34 cellular contexts compared by ENCODE assay signal in genomic region chr1:228548788-228549187, GRCh38.
"Had no signal": no experiment of that assay in that cellular context is flagged by ENCODE, and none has a peak within 500 bp of the region (broad histone marks: within the 10 kb centered on the region; RNA-seq: fewer than 3 reads in every experiment).

No MANE protein-coding gene starts in this region.

- H3K4me3 ChIP-seq: SJCRH30, SK-N-MC had no signal

- H3K36me3 ChIP-seq: SJCRH30, WERI-Rb-1 had no signal

- H3K27me3 Mint-ChIP-seq: activated CD4-positive, alpha-beta T cell treated with anti-CD3 and anti-CD28 coated beads, Interleukin-2, amount 10 ng/mL, durations not matched to agents 24 days and 14 days; activated naive CD4-positive, alpha-beta T cell treated with anti-CD3 and anti-CD28 coated beads, Interleukin-2, amount 10 ng/mL, durations not matched to agents 7 days and 5 days had no signal

- H3K4me3 Mint-ChIP-seq: activated CD4-positive, alpha-beta T cell treated with anti-CD3 and anti-CD28 coated beads, Interleukin-2, amount 10 ng/mL, durations not matched to agents 24 days and 14 days; activated CD8-positive, alpha-beta T cell treated with anti-CD3 and anti-CD28 coated beads for 36 hours; activated naive CD4-positive, alpha-beta T cell treated with anti-CD3 and anti-CD28 coated beads, Interleukin-2, amount 10 ng/mL, durations not matched to agents 7 days and 5 days; activated naive CD8-positive, alpha-beta T cell; activated naive CD8-positive, alpha-beta T cell treated with anti-CD3 and anti-CD28 coated beads, Interleukin-2, amount 50 U/mL, for 24 hours; activated T-cell treated with anti-CD3 and anti-CD28 coated beads, Interleukin-2, amount 50 U/mL, for 72 hours; brain had no signal

- DNase-seq: activated CD4-positive, alpha-beta T cell treated with anti-CD3 and anti-CD28 coated beads, Interleukin-2, amount 10 ng/mL, durations not matched to agents 24 days and 14 days; activated CD4-positive, alpha-beta T cell treated with anti-CD3 and anti-CD28 coated beads, Interleukin-2, amount 50 U/mL, for 4 hours; activated CD8-positive, alpha-beta T cell treated with anti-CD3 and anti-CD28 coated beads for 36 hours; activated gamma-delta T cell; activated naive CD4-positive, alpha-beta T cell treated with anti-CD3 and anti-CD28 coated beads, Interleukin-2, amount 10 ng/mL, durations not matched to agents 7 days and 5 days; activated naive CD8-positive, alpha-beta T cell treated with anti-CD3 and anti-CD28 coated beads, Interleukin-2, amount 50 U/mL, for 24 hours; activated T-cell treated with anti-CD3 and anti-CD28 coated beads, Interleukin-2, amount 50 U/mL, for 1 hour; activated T-cell treated with anti-CD3 and anti-CD28 coated beads, Interleukin-2, amount 50 U/mL, for 72 hours; anterior cingulate cortex; caudate nucleus; cerebellar nuclear complex; MM.1S; MV-4-11; NCI-H1092; NCI-H1417; NCI-H1694; NCI-H2029 treated with DMSO at 0.1 percent for 48 hours; NCI-H2107; NCI-H2171 treated with DMSO at 0.1 percent for 48 hours; NCI-H2227 treated with DMSO at 0.1 percent for 48 hours; NCI-H446; NCI-H510A treated with DMSO at 0.1 percent for 48 hours; NCI-H526 treated with DMSO at 0.1 percent for 48 hours; NCI-H774; SHP77; SJCRH30; T1000; WERI-Rb-1 had no signal

- ATAC-seq: activated CD8-positive, alpha-beta T cell treated with anti-CD3 and anti-CD28 coated beads for 36 hours; activated naive CD8-positive, alpha-beta T cell treated with anti-CD3 and anti-CD28 coated beads, Interleukin-2, amount 50 U/mL, for 24 hours; activated T-cell treated with anti-CD3 and anti-CD28 coated beads, Interleukin-2, amount 50 U/mL, for 72 hours; Panc1 had no signal

- H3K27ac ChIP-seq: KMS-11, SJCRH30, SK-N-MC, WERI-Rb-1 had no signal

- H3K9me3 ChIP-seq: SJCRH30 had no signal

- H3K36me3 Mint-ChIP-seq: activated naive CD4-positive, alpha-beta T cell treated with anti-CD3 and anti-CD28 coated beads, Interleukin-2, amount 10 ng/mL, durations not matched to agents 7 days and 5 days; activated naive CD8-positive, alpha-beta T cell; brain had no signal

- H3K4me1 Mint-ChIP-seq: activated CD4-positive, alpha-beta T cell treated with anti-CD3 and anti-CD28 coated beads, Interleukin-2, amount 10 ng/mL, durations not matched to agents 24 days and 14 days; activated naive CD4-positive, alpha-beta T cell treated with anti-CD3 and anti-CD28 coated beads, Interleukin-2, amount 10 ng/mL, durations not matched to agents 7 days and 5 days; activated naive CD8-positive, alpha-beta T cell treated with anti-CD3 and anti-CD28 coated beads, Interleukin-2, amount 50 U/mL, for 24 hours; brain had no signal

- H3K4me1 ChIP-seq: SJCRH30 had no signal

- H3K4me2 ChIP-seq: KMS-11 had no signal

- H3K27ac Mint-ChIP-seq: activated CD4-positive, alpha-beta T cell treated with anti-CD3 and anti-CD28 coated beads, Interleukin-2, amount 10 ng/mL, durations not matched to agents 24 days and 14 days; activated CD8-positive, alpha-beta T cell treated with anti-CD3 and anti-CD28 coated beads for 36 hours; activated naive CD4-positive, alpha-beta T cell treated with anti-CD3 and anti-CD28 coated beads, Interleukin-2, amount 10 ng/mL, durations not matched to agents 7 days and 5 days; activated naive CD8-positive, alpha-beta T cell; activated naive CD8-positive, alpha-beta T cell treated with anti-CD3 and anti-CD28 coated beads, Interleukin-2, amount 50 U/mL, for 24 hours; activated T-cell treated with anti-CD3 and anti-CD28 coated beads, Interleukin-2, amount 50 U/mL, for 72 hours; activated T-helper 2 cell treated with anti-CD3 and anti-CD28 coated beads, Interferon-gamma antibody, Interleukin-2, Interleukin-4, amounts not matched to agents 10 μg/mL and 5 μg/mL and 100 μg/mL, durations not matched to agents 14 hours and 24 hours and 36 hours; brain had no signal

- H3K9me3 Mint-ChIP-seq: activated CD8-positive, alpha-beta T cell treated with anti-CD3 and anti-CD28 coated beads for 36 hours; activated naive CD4-positive, alpha-beta T cell treated with anti-CD3 and anti-CD28 coated beads, Interleukin-2, amount 10 ng/mL, durations not matched to agents 7 days and 5 days; activated naive CD8-positive, alpha-beta T cell treated with anti-CD3 and anti-CD28 coated beads, Interleukin-2, amount 50 U/mL, for 24 hours; activated T-helper 2 cell treated with anti-CD3 and anti-CD28 coated beads, Interferon-gamma antibody, Interleukin-2, Interleukin-4, amounts not matched to agents 10 μg/mL and 5 μg/mL and 100 μg/mL, durations not matched to agents 14 hours and 24 hours and 36 hours had no signal

- H3K27me3 ChIP-seq: SJCRH30 had no signal
